In genomic region chr7:139914861-139915300, GRCh38 we compare ENCODE assay signal across 21 cellular contexts.
DNase-seq lines count a peak whose midpoint lies in the region; TF ChIP-seq lines count a peak whose summit lies in the region.
"Had no signal": no experiment of that assay in that cellular context is flagged by ENCODE, and none has a peak within 500 bp of the region (broad histone marks: within the 10 kb centered on the region; RNA-seq: fewer than 3 reads in every experiment).

No MANE protein-coding gene starts in this region.

- no peaks in the 10 kb centered on the region for H3K9me3 Mint-ChIP-seq in HFFc6
- peaks cover 2% of the 10 kb centered on the region for H3K9me3 Mint-ChIP-seq in activated CD4-positive, alpha-beta T cell treated with anti-CD3 and anti-CD28 coated beads, Interleukin-2, amount 10 ng/mL, durations not matched to agents 7 days and 5 days
- H3K9me3 Mint-ChIP-seq: activated T-cell treated with anti-CD3 and anti-CD28 coated beads, Interleukin-2, amount 50 U/mL, for 24 hours; CD4-positive, alpha-beta memory T cell; IgD-negative memory B cell had no signal

- H3K36me3 ChIP-seq in brain microvascular endothelial cell (replicated peaks): no peaks in the 10 kb centered on the region
- H3K36me3 ChIP-seq in osteoblast (ENCODE audit: insufficient read depth, low read length): no peaks in the 10 kb centered on the region
- H3K36me3 ChIP-seq: tibial artery had no signal

- H3K79me2 ChIP-seq in osteoblast (ENCODE audit: insufficient read depth, low read length): no peaks in the 10 kb centered on the region

- peaks cover 60% of the 10 kb centered on the region for H3K4me1 Mint-ChIP-seq in HFFc6 (ENCODE audit: low read depth)
- peaks cover 20% of the 10 kb centered on the region for H3K4me1 Mint-ChIP-seq in activated CD4-positive, alpha-beta T cell treated with anti-CD3 and anti-CD28 coated beads, Interleukin-2, amount 10 ng/mL, durations not matched to agents 7 days and 5 days

- CTCF ChIA-PET in activated CD4-positive, alpha-beta T cell treated with anti-CD3 and anti-CD28 coated beads, Interleukin-2, amount 10 ng/mL, durations not matched to agents 7 days and 5 days (lab: Charles Lee): interaction anchor here (0.5 to 1.6 kb wide), 4 partner anchors 32 to 417 kb away, joined by 3 to 4 read pairs (median 3); no protein-coding TSS in a partner anchor

- H3K4me2 ChIP-seq in osteoblast (ENCODE audit: insufficient read depth, low read length): no peak overlapping the region

- no peak overlapping the region for H3K4me3 ChIP-seq in brain microvascular endothelial cell (ENCODE audit: low read depth, low read length)
- H3K4me3 ChIP-seq in osteoblast (ENCODE audit: insufficient read depth, low read length): no peak overlapping the region
- H3K4me3 ChIP-seq: tibial artery had no signal

- H3K27me3 Mint-ChIP-seq in HFFc6 (ENCODE audit: insufficient read depth): peaks cover 13% of the 10 kb centered on the region; the same call in 1 of the 2 replicates
- peaks cover under 1% of the 10 kb centered on the region for H3K27me3 Mint-ChIP-seq in activated CD4-positive, alpha-beta T cell treated with anti-CD3 and anti-CD28 coated beads, Interleukin-2, amount 10 ng/mL, durations not matched to agents 7 days and 5 days
- H3K27me3 Mint-ChIP-seq: activated T-cell treated with anti-CD3 and anti-CD28 coated beads, Interleukin-2, amount 50 U/mL, for 24 hours; IgD-negative memory B cell had no signal

- POLR2A ChIA-PET in activated CD4-positive, alpha-beta T cell treated with anti-CD3 and anti-CD28 coated beads, Interleukin-2, amount 10 ng/mL, durations not matched to agents 7 days and 5 days (lab: Charles Lee): no interaction called here

- no peaks in the 10 kb centered on the region for H3K9me3 ChIP-seq in osteoblast (ENCODE audit: low read depth, low read length)
- H3K9me3 ChIP-seq: neutrophil, tibial artery had no signal

- H3K27ac Mint-ChIP-seq in HFFc6: peak overlapping the region; percentile 98
- no peak overlapping the region for H3K27ac Mint-ChIP-seq in activated CD4-positive, alpha-beta T cell treated with anti-CD3 and anti-CD28 coated beads, Interleukin-2, amount 10 ng/mL, durations not matched to agents 7 days and 5 days
- H3K27ac Mint-ChIP-seq: activated T-cell treated with anti-CD3 and anti-CD28 coated beads, Interleukin-2, amount 50 U/mL, for 24 hours; CD4-positive, alpha-beta memory T cell; IgD-negative memory B cell had no signal

- peak overlapping the region; percentile 42 for H3K4me3 Mint-ChIP-seq in HFFc6
- H3K4me3 Mint-ChIP-seq in activated CD4-positive, alpha-beta T cell treated with anti-CD3 and anti-CD28 coated beads, Interleukin-2, amount 10 ng/mL, durations not matched to agents 7 days and 5 days: no peak overlapping the region
- H3K4me3 Mint-ChIP-seq: activated T-cell treated with anti-CD3 and anti-CD28 coated beads, Interleukin-2, amount 50 U/mL, for 24 hours; CD4-positive, alpha-beta memory T cell; IgD-negative memory B cell had no signal

- H3K27me3 ChIP-seq in brain microvascular endothelial cell (replicated peaks) (no peaks in the 10 kb centered on the region), osteoblast (ENCODE audit: insufficient read depth, low read length) (no peaks in the 10 kb centered on the region)
- H3K27me3 ChIP-seq: neutrophil, tibial artery had no signal

- 0 out of 2 replicates have a peak, but pooled peaks cover 3% of the 10 kb centered on the region for H3K36me3 Mint-ChIP-seq in HFFc6 (ENCODE audit: low read depth)
- peaks cover 4% of the 10 kb centered on the region for H3K36me3 Mint-ChIP-seq in activated CD4-positive, alpha-beta T cell treated with anti-CD3 and anti-CD28 coated beads, Interleukin-2, amount 10 ng/mL, durations not matched to agents 7 days and 5 days (ENCODE audit: low read depth)

- no peak overlapping the region for H2AFZ ChIP-seq in osteoblast (ENCODE audit: low read length)

- in situ Hi-C loops in Caki2 (cut with HindIII; ENCODE audit: low pct_unique_long_range_greater_than_20kb, low sequenced_read_pairs): no loop called here
- in situ Hi-C loops in brain microvascular endothelial cell (cut with HindIII; ENCODE audit: low pct_ligation_motif_present, low sequenced_read_pairs): no loop called here

- DNase-seq in Caki2 (ENCODE audit: low read depth): peak; percentile 42
- DNase-seq in HFFc6: no peak
- no peak for DNase-seq in brain microvascular endothelial cell
- DNase-seq in osteoblast (ENCODE audit: insufficient read length, low spot score, missing footprints): no peak
- no peak for DNase-seq in activated CD4-positive, alpha-beta T cell treated with anti-CD3 and anti-CD28 coated beads, Interleukin-2, amount 10 ng/mL, durations not matched to agents 7 days and 5 days
- DNase-seq in DMS53 treated with DMSO at 0.1 percent for 48 hours (lab: John Stamatoyannopoulos, UW; ENCODE audit: unreplicated experiment): no peak
- DNase-seq in NCI-H524 (lab: John Stamatoyannopoulos, UW): no peak
- no peak for DNase-seq in mucosa of gallbladder (ENCODE audit: low spot score)
- DNase-seq: activated CD8-positive, alpha-beta memory T cell treated with anti-CD3 and anti-CD28 coated beads for 24 hours; activated naive CD4-positive, alpha-beta T cell; activated T-cell treated with anti-CD3 and anti-CD28 coated beads, Interleukin-2, amount 50 U/mL, for 24 hours; CD4-positive, alpha-beta memory T cell; effector CD4-positive, alpha-beta T cell; hypothalamus; left ventricle myocardium superior; NCI-H1436 treated with DMSO at 0.1 percent for 48 hours; stimulated activated CD4-positive, alpha-beta T cell treated with anti-CD3 and anti-CD28 coated beads, Interleukin-2, amount 100 ng/mL, for 48 hours; stimulated activated naive CD8-positive, alpha-beta T cell treated with anti-CD3 and anti-CD28 coated beads, Interleukin-15, Interleukin-2, amounts not matched to agents 100 U/mL and 50 U/mL, for 24 hours; tibial artery had no signal

- peaks cover 40% of the 10 kb centered on the region for H3K4me1 ChIP-seq in osteoblast (ENCODE audit: insufficient read depth, low read length)

- H3K27ac ChIP-seq in brain microvascular endothelial cell (peak overlapping the region; percentile 84), osteoblast (ENCODE audit: low read depth, low read length) (peak overlapping the region; percentile 88)
- H3K27ac ChIP-seq: neutrophil had no signal

- H4K20me1 ChIP-seq in osteoblast (ENCODE audit: insufficient read depth, low read length): no peaks in the 10 kb centered on the region

- TF ChIP-seq CTCF in HFFc6 (IDR thresholded peaks at IDR 0.05): no peak
- no peak for TF ChIP-seq CTCF in brain microvascular endothelial cell (IDR thresholded peaks at IDR 0.05; ENCODE audit: low read depth, low read length, missing control alignments)
- TF ChIP-seq CTCF in osteoblast (IDR thresholded peaks at IDR 0.05; ENCODE audit: extremely low read depth, low read depth, low read length): no peak
